ENCODE assay signal across 14 cellular contexts in the genomic region with DNA sequence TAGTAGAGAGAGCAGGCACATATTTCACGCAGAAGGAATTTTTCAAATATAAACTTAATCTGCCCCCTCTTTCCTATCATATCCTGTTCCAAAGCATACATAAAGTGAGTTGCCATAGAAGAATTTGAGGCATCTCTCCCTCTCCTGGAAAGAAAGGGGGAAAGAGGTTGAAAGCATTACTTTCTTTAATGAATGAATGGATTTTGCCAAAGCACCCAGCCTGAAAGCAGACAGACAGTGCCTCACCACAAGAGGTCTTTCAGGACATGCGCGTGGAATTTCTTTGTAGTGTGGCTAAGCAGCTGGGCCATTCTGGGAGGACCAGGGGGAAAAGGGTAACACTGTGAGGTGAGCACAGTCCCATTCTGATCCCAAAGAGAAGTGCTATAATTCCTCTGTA.
A peak's percentile ranks its signal among the peaks of the same experiment; 100 is the strongest.
DNase-seq lines count a peak whose midpoint lies in the region; ATAC-seq and TF ChIP-seq lines count a peak whose summit lies in the region.
"Had no signal": no experiment of that assay in that cellular context is flagged by ENCODE, and none has a peak within 500 bp of the region (broad histone marks: within the 10 kb centered on the region; RNA-seq: fewer than 3 reads in every experiment).

No MANE protein-coding gene starts in this region.

- TF ChIP-seq CTCF in AG04450 (IDR thresholded peaks at IDR 0.05; ENCODE audit: low read depth, low read length) (peak; percentile 21), brain microvascular endothelial cell (IDR thresholded peaks at IDR 0.05; ENCODE audit: low read depth, low read length, missing control alignments) (peak; percentile 22), lower leg skin (IDR thresholded peaks at IDR 0.05) (no peak)

- in situ Hi-C loops in brain microvascular endothelial cell (cut with HindIII; ENCODE audit: low pct_ligation_motif_present, low sequenced_read_pairs), result no loop called here

- H3K27ac Mint-ChIP-seq in activated T-cell treated with anti-CD3 and anti-CD28 coated beads, Interleukin-2, amount 50 U/mL, for 72 hours, result no peak overlapping the region
- H3K27ac Mint-ChIP-seq in T-helper 2 cell treated with Interferon-gamma antibody and Interleukin-4, amounts not matched to agents 5 μg/mL and 100 μg/mL, for 36 hours, result no peak overlapping the region
- H3K27ac Mint-ChIP-seq: IgD-negative memory B cell had no signal

- peak; percentile 63 for DNase-seq in AG04450 (ENCODE audit: low read depth, low spot score)
- peak; percentile 63 for DNase-seq in HK-2 (ENCODE audit: unreplicated experiment)
- DNase-seq in brain microvascular endothelial cell, result peak; percentile 83
- DNase-seq in islet precursor cell, result peak; percentile 80
- DNase-seq in lower leg skin (ENCODE audit: low spot score in 2 of 2), result no peak
- no peak for DNase-seq in activated T-cell treated with anti-CD3 and anti-CD28 coated beads, Interleukin-2, amount 50 U/mL, for 72 hours
- no peak for DNase-seq in left ventricle myocardium superior
- no peak for DNase-seq in T-helper 2 cell treated with Interferon-gamma antibody and Interleukin-4, amounts not matched to agents 5 μg/mL and 100 μg/mL, for 36 hours (ENCODE audit: low spot score)
- DNase-seq: activated CD4-positive, alpha-beta T cell treated with anti-CD3 and anti-CD28 coated beads, Interleukin-2, amount 50 U/mL, for 48 hours; activated gamma-delta T cell treated with Interleukin-2 at 50 U/mL for 16 hours; cortex of kidney; NCI-H1930; substantia nigra had no signal

- no peak for ATAC-seq in activated T-cell treated with anti-CD3 and anti-CD28 coated beads, Interleukin-2, amount 50 U/mL, for 72 hours (replicated peaks in 1 of 2)
- no peak for ATAC-seq in left ventricle myocardium superior

- H3K27me3 ChIP-seq in AG04450 (ENCODE audit: control insufficient read depth, insufficient read depth, low read length), result no peaks in the 10 kb centered on the region
- no peaks in the 10 kb centered on the region for H3K27me3 ChIP-seq in brain microvascular endothelial cell (replicated peaks)

- H3K4me3 Mint-ChIP-seq in activated T-cell treated with anti-CD3 and anti-CD28 coated beads, Interleukin-2, amount 50 U/mL, for 72 hours, result no peak overlapping the region
- H3K4me3 Mint-ChIP-seq in T-helper 2 cell treated with Interferon-gamma antibody and Interleukin-4, amounts not matched to agents 5 μg/mL and 100 μg/mL, for 36 hours, result no peak overlapping the region
- H3K4me3 Mint-ChIP-seq: IgD-negative memory B cell had no signal

- no peaks in the 10 kb centered on the region for H3K36me3 ChIP-seq in brain microvascular endothelial cell (replicated peaks)

- H3K4me3 ChIP-seq in AG04450 (ENCODE audit: low read depth, low read length) (no peak overlapping the region), brain microvascular endothelial cell (ENCODE audit: low read depth, low read length) (no peak overlapping the region), lower leg skin (ENCODE audit: low read depth, poor library complexity, severe bottlenecking) (no peak overlapping the region)

- no peaks in the 10 kb centered on the region for H3K27me3 Mint-ChIP-seq in activated T-cell treated with anti-CD3 and anti-CD28 coated beads, Interleukin-2, amount 50 U/mL, for 72 hours (ENCODE audit: low read depth)
- no peaks in the 10 kb centered on the region for H3K27me3 Mint-ChIP-seq in T-helper 2 cell treated with Interferon-gamma antibody and Interleukin-4, amounts not matched to agents 5 μg/mL and 100 μg/mL, for 36 hours (ENCODE audit: low read depth)
- H3K27me3 Mint-ChIP-seq: IgD-negative memory B cell had no signal

- peak overlapping the region; percentile 71 for H3K27ac ChIP-seq in AG04450 (ENCODE audit: low read depth, low read length)
- H3K27ac ChIP-seq in brain microvascular endothelial cell, result peak overlapping the region; percentile 58

- CTCF ChIA-PET in AG04450 (lab: Charles Lee), result no interaction called here

- 88 to 95% methylated on average over 3 of the region's 3 CpGs for WGBS in lower leg skin, 2 donors

- H3K9me3 Mint-ChIP-seq in activated T-cell treated with anti-CD3 and anti-CD28 coated beads, Interleukin-2, amount 50 U/mL, for 72 hours, result no peaks in the 10 kb centered on the region
- H3K9me3 Mint-ChIP-seq in T-helper 2 cell treated with Interferon-gamma antibody and Interleukin-4, amounts not matched to agents 5 μg/mL and 100 μg/mL, for 36 hours, result no peaks in the 10 kb centered on the region

- no peaks in the 10 kb centered on the region for H3K4me1 Mint-ChIP-seq in activated T-cell treated with anti-CD3 and anti-CD28 coated beads, Interleukin-2, amount 50 U/mL, for 72 hours (ENCODE audit: low read depth)
- no peaks in the 10 kb centered on the region for H3K4me1 Mint-ChIP-seq in T-helper 2 cell treated with Interferon-gamma antibody and Interleukin-4, amounts not matched to agents 5 μg/mL and 100 μg/mL, for 36 hours (ENCODE audit: low read depth)
- H3K4me1 Mint-ChIP-seq: IgD-negative memory B cell had no signal

- POLR2A ChIA-PET in AG04450 (lab: Yijun Ruan, JAX), result interaction anchor here (1.1 kb wide), 1 partner anchor 50 kb away, joined by 4 read pairs; no protein-coding TSS in a partner anchor

- no peak for TF ChIP-seq POLR2A in lower leg skin (IDR thresholded peaks at IDR 0.05)

- no peaks in the 10 kb centered on the region for H3K9me3 ChIP-seq in AG04450 (ENCODE audit: control insufficient read depth, insufficient read depth, low read length)

- no peaks in the 10 kb centered on the region for H3K36me3 Mint-ChIP-seq in activated T-cell treated with anti-CD3 and anti-CD28 coated beads, Interleukin-2, amount 50 U/mL, for 72 hours (ENCODE audit: insufficient read depth in 2 of 2)
- no peaks in the 10 kb centered on the region for H3K36me3 Mint-ChIP-seq in T-helper 2 cell treated with Interferon-gamma antibody and Interleukin-4, amounts not matched to agents 5 μg/mL and 100 μg/mL, for 36 hours (ENCODE audit: low read depth)
- H3K36me3 Mint-ChIP-seq: IgD-negative memory B cell had no signal

- intact Hi-C loops in lower leg skin (cut with DNase I; ENCODE audit: low total_unique reads) (no loop called here), left ventricle myocardium superior (cut with micrococcal nuclease) (no loop called here)

Comparison
In these comparisons a context has a peak if more than half of its experiments do, and no peak if none do; other contexts are left out.
1. DNase-seq: peak in AG04450 (single experiment), HK-2 (single experiment), brain microvascular endothelial cell (single experiment) and islet precursor cell (single experiment); none in lower leg skin (0 of 2), activated T-cell treated with anti-CD3 and anti-CD28 coated beads, Interleukin-2, amount 50 U/mL, for 72 hours (0 of 2), left ventricle myocardium superior (single experiment) and T-helper 2 cell treated with Interferon-gamma antibody and Interleukin-4, amounts not matched to agents 5 μg/mL and 100 μg/mL, for 36 hours (single experiment).
2. CTCF ChIP-seq: peak in AG04450 (single experiment) and brain microvascular endothelial cell (single experiment); none in lower leg skin (0 of 3).